11 cellular contexts compared by ENCODE assay signal in genomic region chr6:26121141-26122004, GRCh38. TPM values are rescaled to one million over a fixed set of nuclear protein-coding genes. Genes with fewer than 3 reads are reported as not detected.
DNase-seq lines count a peak whose midpoint lies in the region; ATAC-seq, FAIRE-seq and TF ChIP-seq lines count a peak whose summit lies in the region.
"Had no signal": no experiment of that assay in that cellular context is flagged by ENCODE, and none has a peak within 500 bp of the region (broad histone marks: within the 10 kb centered on the region; RNA-seq: fewer than 3 reads in every experiment).

No MANE protein-coding gene starts in this region.

- H3K27ac Mint-ChIP-seq in activated CD8-positive, alpha-beta T cell treated with anti-CD3 and anti-CD28 coated beads for 36 hours, result peak overlapping the region; percentile 90

- CTCF ChIA-PET in activated CD8-positive, alpha-beta T cell treated with anti-CD3 and anti-CD28 coated beads for 36 hours (lab: Charles Lee), result interaction anchor here (1.0 to 1.6 kb wide), 2 partner anchors 24 to 56 kb away, joined by 3 to 6 read pairs; no protein-coding TSS in a partner anchor

- intact Hi-C loops in activated CD8-positive, alpha-beta T cell treated with anti-CD3 and anti-CD28 coated beads for 36 hours (cut with micrococcal nuclease), result loop anchor here (2.0 to 10.0 kb wide), 3 partner anchors 17 to 95 kb away; a partner anchor contains a TSS
- intact Hi-C loops in kidney (cut with DNase I), result no loop called here

- peak overlapping the region; percentile 51 to 52 for H3K27ac ChIP-seq in kidney (ENCODE audit: low read depth in 2 of 2, low read length in 2 of 2)

- in situ Hi-C loops in ACHN (cut with HindIII; ENCODE audit: low pct_ligation_motif_present, low pct_unique_long_range_greater_than_20kb, low sequenced_read_pairs), result no loop called here

- POLR2A ChIA-PET in activated CD8-positive, alpha-beta T cell treated with anti-CD3 and anti-CD28 coated beads for 36 hours (lab: Charles Lee), result interaction anchor here (1.0 to 3.2 kb wide), 4 partner anchors 9 to 83 kb away, joined by 3 to 23 read pairs (median 13); a partner anchor contains a TSS

- H3K36me3 ChIP-seq in kidney (ENCODE audit: control insufficient read depth in 1 of 2, insufficient read depth in 2 of 2, low read length in 2 of 2), result no peaks in the 10 kb centered on the region
- H3K36me3 ChIP-seq: ovary had no signal

- no peaks in the 10 kb centered on the region for H3K9me3 Mint-ChIP-seq in activated CD8-positive, alpha-beta T cell treated with anti-CD3 and anti-CD28 coated beads for 36 hours

- no peaks in the 10 kb centered on the region for H3K9me3 ChIP-seq in kidney (ENCODE audit: control insufficient read depth in 1 of 2, low read length in 2 of 2)
- H3K9me3 ChIP-seq: ovary had no signal

- peaks cover 15% of the 10 kb centered on the region for H3K36me3 Mint-ChIP-seq in activated CD8-positive, alpha-beta T cell treated with anti-CD3 and anti-CD28 coated beads for 36 hours (ENCODE audit: low read depth)

- H3K4me1 Mint-ChIP-seq in activated CD8-positive, alpha-beta T cell treated with anti-CD3 and anti-CD28 coated beads for 36 hours (ENCODE audit: low read depth), result peaks cover 13% of the 10 kb centered on the region

- H3K4me3 ChIP-seq in kidney (ENCODE audit: low read length in 2 of 2), result peak overlapping the region; percentile 27 to 36
- H3K4me3 ChIP-seq: ovary had no signal

- no peak for FAIRE-seq in kidney (lab: Jason Lieb, UNC)
- FAIRE-seq: G401.6 had no signal

- peak overlapping the region; percentile 55 for H3K4me3 Mint-ChIP-seq in activated CD8-positive, alpha-beta T cell treated with anti-CD3 and anti-CD28 coated beads for 36 hours

- TF ChIP-seq CTCF in activated CD8-positive, alpha-beta T cell treated with anti-CD3 and anti-CD28 coated beads for 36 hours (IDR thresholded peaks at IDR 0.05), result no peak
- no peak for TF ChIP-seq CTCF in kidney (IDR thresholded peaks at IDR 0.05; ENCODE audit: borderline replicate concordance, extremely low read depth, insufficient read depth)

- no peak for ATAC-seq in activated CD8-positive, alpha-beta T cell treated with anti-CD3 and anti-CD28 coated beads for 36 hours
- ATAC-seq in HG03039 (IDR thresholded peaks at IDR 0.05; ENCODE audit: unreplicated experiment), result no peak

- H3K9ac ChIP-seq in kidney (ENCODE audit: low read length in 2 of 2), result no peak overlapping the region

- DNase-seq in ACHN (peak; percentile 92), H4 (ENCODE audit: low spot score) (peak; percentile 42), kidney (no peak), NCI-H526 treated with DMSO at 0.1 percent for 48 hours (lab: John Stamatoyannopoulos, UW) (no peak), NCI-H446 (lab: John Stamatoyannopoulos, UW) (no peak), activated gamma-delta T cell (lab: John Stamatoyannopoulos, UW) (no peak)
- no peak for DNase-seq in activated CD8-positive, alpha-beta T cell treated with anti-CD3 and anti-CD28 coated beads for 36 hours
- DNase-seq: activated T-cell treated with anti-CD3 and anti-CD28 coated beads for 4 hours had no signal

- H3K4me1 ChIP-seq in kidney (ENCODE audit: control insufficient read depth in 1 of 2, insufficient read depth in 1 of 2, low read depth in 1 of 2, low read length in 2 of 2), result peaks cover 3 to 5% of the 10 kb centered on the region in 2 donors

- no peaks in the 10 kb centered on the region for H3K27me3 Mint-ChIP-seq in activated CD8-positive, alpha-beta T cell treated with anti-CD3 and anti-CD28 coated beads for 36 hours

RNA-seq across cellular contexts. Expression of gene HFE, which starts 34.1 kb away (rescaled TPM):
- total RNA-seq in H4 (2014; rRNA removed; shearing (Covaris generic)), result 7.8 and 13.4 TPM in 2 replicates
- total RNA-seq in activated CD8-positive, alpha-beta T cell treated with anti-CD3 and anti-CD28 coated beads for 36 hours, result under 1 TPM; 0.25 to 0.56 TPM
- total RNA-seq in kidney, result 10.6 TPM
- polyA plus RNA-seq in kidney (ENCODE audit: insufficient read depth, low read depth, low replicate concordance), result 6.3 TPM

Comparison
In these comparisons a context has a peak if more than half of its experiments do, and no peak if none do; other contexts are left out.
1. DNase-seq: peak in ACHN (single experiment) and H4 (single experiment); none in activated CD8-positive, alpha-beta T cell treated with anti-CD3 and anti-CD28 coated beads for 36 hours (single experiment), kidney (single experiment), NCI-H526 treated with DMSO at 0.1 percent for 48 hours (single experiment), NCI-H446 (0 of 2) and activated gamma-delta T cell (single experiment).